Comparison of ENCODE assay signal across 8 cellular contexts in the genomic region with DNA sequence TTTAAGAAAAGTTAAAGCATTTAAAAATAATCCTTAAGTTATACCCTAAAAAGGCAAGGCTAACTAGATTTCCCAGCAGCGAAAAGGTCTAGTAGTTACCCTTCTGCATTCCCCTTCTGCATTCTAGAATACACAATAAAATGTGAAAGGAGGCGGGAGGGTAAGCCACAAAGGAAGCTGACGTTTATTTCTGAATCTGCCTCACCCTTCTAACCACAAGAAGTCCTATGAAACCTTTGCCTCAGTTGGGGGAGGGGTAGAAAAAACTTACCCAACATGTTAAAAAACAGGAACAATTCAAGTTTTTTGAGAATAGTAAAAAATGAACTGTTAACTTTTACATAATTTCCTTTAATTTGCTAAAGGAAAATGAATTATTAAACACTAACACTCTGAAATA. TPM values are rescaled to one million over a fixed set of nuclear protein-coding genes. Genes with fewer than 3 reads are reported as not detected.
DNase-seq lines count a peak whose midpoint lies in the region; ATAC-seq and TF ChIP-seq lines count a peak whose summit lies in the region.

No MANE protein-coding gene starts in this region.

- peak overlapping the region; percentile 81 for H3K4me3 Mint-ChIP-seq in activated naive CD4-positive, alpha-beta T cell treated with anti-CD3 and anti-CD28 coated beads, Interleukin-2, amount 10 ng/mL, durations not matched to agents 7 days and 5 days

- H3K4me3 ChIP-seq in iPS-20b (ENCODE audit: low read length) (peak overlapping the region; percentile 6; the same call in 1 of the 2 replicates), upper lobe of left lung (no peak overlapping the region)

- no peaks in the 10 kb centered on the region for H3K27me3 Mint-ChIP-seq in activated naive CD4-positive, alpha-beta T cell treated with anti-CD3 and anti-CD28 coated beads, Interleukin-2, amount 10 ng/mL, durations not matched to agents 7 days and 5 days

- no peaks in the 10 kb centered on the region for H3K9me3 Mint-ChIP-seq in activated naive CD4-positive, alpha-beta T cell treated with anti-CD3 and anti-CD28 coated beads, Interleukin-2, amount 10 ng/mL, durations not matched to agents 7 days and 5 days

- CTCF ChIA-PET in activated naive CD4-positive, alpha-beta T cell treated with anti-CD3 and anti-CD28 coated beads, Interleukin-2, amount 10 ng/mL, durations not matched to agents 7 days and 5 days (lab: Charles Lee): interaction anchor here (1.4 to 1.6 kb wide), 2 partner anchors 10 to 117 kb away, joined by 3 to 4 read pairs; no protein-coding TSS in a partner anchor

- DNase-seq in stimulated activated CD4-positive, alpha-beta T cell treated with anti-CD3 and anti-CD28 coated beads, Interleukin-4, amount 100 ng/mL, for 24 hours: peak; percentile 73
- no peak for DNase-seq in stimulated activated CD4-positive, alpha-beta T cell treated with anti-CD3 and anti-CD28 coated beads, Interleukin-4, amount 100 ng/mL, for 1 hour
- peak; percentile 98 for DNase-seq in MV-4-11 (lab: John Stamatoyannopoulos, UW)
- peak; percentile 82 for DNase-seq in activated naive CD4-positive, alpha-beta T cell treated with anti-CD3 and anti-CD28 coated beads, Interleukin-2, amount 10 ng/mL, durations not matched to agents 7 days and 5 days
- peak in 1 of 2 donors; percentile 71 for DNase-seq in upper lobe of left lung
- no peak for DNase-seq in putamen (ENCODE audit: low spot score)

- H3K36me3 ChIP-seq in iPS-20b (ENCODE audit: insufficient read depth, low read depth, low read length) (peaks cover 21% of the 10 kb centered on the region), upper lobe of left lung (peaks cover 5 to 28% (median 6%) of the 10 kb centered on the region in 4 donors)

- ATAC-seq in HG02798 (IDR thresholded peaks at IDR 0.05; ENCODE audit: poor library complexity, unreplicated experiment) (peak; percentile 84), upper lobe of left lung (ENCODE audit: low FRiP score in 2 of 2) (peak; percentile 85 to 91)

- no peak for TF ChIP-seq CTCF in upper lobe of left lung (IDR thresholded peaks at IDR 0.05)

- TF ChIP-seq POLR2A in upper lobe of left lung (IDR thresholded peaks at IDR 0.05): peak in 1 of 4 donors; percentile 66

- H3K27ac ChIP-seq in iPS-20b (ENCODE audit: low read length): no peak overlapping the region
- H3K27ac ChIP-seq in upper lobe of left lung: peak overlapping the region; percentile 45 to 84 (median 64)

- H3K4me1 ChIP-seq in iPS-20b (ENCODE audit: insufficient read depth, low read length) (peaks cover 12% of the 10 kb centered on the region; the same call in 1 of the 2 replicates), upper lobe of left lung (peaks cover 0 to 12% (median 9%) of the 10 kb centered on the region in 4 donors)

- TF ChIP-seq EP300 in upper lobe of left lung (IDR thresholded peaks at IDR 0.05): peak in 2 of 4 donors; percentile 79 to 83

- H3K27ac Mint-ChIP-seq in activated naive CD4-positive, alpha-beta T cell treated with anti-CD3 and anti-CD28 coated beads, Interleukin-2, amount 10 ng/mL, durations not matched to agents 7 days and 5 days: peak overlapping the region; percentile 87

- H3K36me3 Mint-ChIP-seq in activated naive CD4-positive, alpha-beta T cell treated with anti-CD3 and anti-CD28 coated beads, Interleukin-2, amount 10 ng/mL, durations not matched to agents 7 days and 5 days: peaks cover 79% of the 10 kb centered on the region

- H3K27me3 ChIP-seq in iPS-20b (ENCODE audit: insufficient read depth, low read length) (no peaks in the 10 kb centered on the region), upper lobe of left lung (no peaks in the 10 kb centered on the region)

- 7 to 27% methylated on average over 3 of the region's 3 CpGs for WGBS in upper lobe of left lung, 2 donors

- no peaks in the 10 kb centered on the region for H3K9me3 ChIP-seq in iPS-20b (ENCODE audit: insufficient read depth, low read depth, low read length)
- no peaks in the 10 kb centered on the region for H3K9me3 ChIP-seq in upper lobe of left lung

- H3K4me1 Mint-ChIP-seq in activated naive CD4-positive, alpha-beta T cell treated with anti-CD3 and anti-CD28 coated beads, Interleukin-2, amount 10 ng/mL, durations not matched to agents 7 days and 5 days: peaks cover 69% of the 10 kb centered on the region

- H3K9ac ChIP-seq in iPS-20b (ENCODE audit: low read depth, low read length): peak overlapping the region; percentile 18; the same call in 1 of the 2 replicates

RNA-seq across cellular contexts. Expression of gene STK17B, which starts 11.3 kb away (rescaled TPM):
- total RNA-seq in upper lobe of left lung: 100 to 1,000 TPM in 1 of 6 donors, 10 to 100 TPM in 5; 19.3 to 120 (median 53.4) TPM

Comparison
In these comparisons a context has a peak if more than half of its experiments do, and no peak if none do; other contexts are left out.
1. DNase-seq: peak in stimulated activated CD4-positive, alpha-beta T cell treated with anti-CD3 and anti-CD28 coated beads, Interleukin-4, amount 100 ng/mL, for 24 hours (single experiment), MV-4-11 (single experiment) and activated naive CD4-positive, alpha-beta T cell treated with anti-CD3 and anti-CD28 coated beads, Interleukin-2, amount 10 ng/mL, durations not matched to agents 7 days and 5 days (single experiment); none in stimulated activated CD4-positive, alpha-beta T cell treated with anti-CD3 and anti-CD28 coated beads, Interleukin-4, amount 100 ng/mL, for 1 hour (single experiment) and putamen (single experiment).